ENCODE assay signal across 8 cellular contexts in genomic region chr7:149144436-149144922, GRCh38. TPM values are rescaled to one million over a fixed set of nuclear protein-coding genes. Genes with fewer than 3 reads are reported as not detected.
DNase-seq lines count a peak whose midpoint lies in the region; ATAC-seq and TF ChIP-seq lines count a peak whose summit lies in the region.
"Not testable (repeated sequence)": the region's sequence is repeated elsewhere in the genome, so short reads cannot be mapped to it uniquely, and the experiment has no call there.

No MANE protein-coding gene starts in this region.

- H3K27me3 Mint-ChIP-seq in mesothelial cell of epicardium (ENCODE audit: low read depth) = not testable (repeated sequence)

- H3K4me2 ChIP-seq in Loucy (ENCODE audit: low read depth, low read length, poor library complexity, severe bottlenecking) = peak overlapping the region; percentile 68

- H2AFZ ChIP-seq in Loucy (ENCODE audit: low read length) = not testable (repeated sequence)

- H3K4me1 ChIP-seq in Loucy (ENCODE audit: insufficient read depth, low read length, poor library complexity, severe bottlenecking) (peaks cover 18% of the 10 kb centered on the region), RWPE2 (ENCODE audit: insufficient read depth, poor library complexity, severe bottlenecking) (peaks cover 24% of the 10 kb centered on the region), stomach (peaks cover 6 to 43% (median 26%) of the 10 kb centered on the region in 4 donors)
- H3K4me1 ChIP-seq in breast epithelium, foreskin keratinocyte: not testable (repeated sequence)

- not testable (repeated sequence) for H3K36me3 ChIP-seq in H7 (replicated peaks; ENCODE audit: control insufficient read depth, insufficient read depth, low read length); Loucy (ENCODE audit: insufficient read depth, low read length); RWPE2 (ENCODE audit: low read depth); breast epithelium; stomach

- not testable (repeated sequence) for TF ChIP-seq EP300 in stomach (IDR thresholded peaks at IDR 0.05)

- H3K36me3 Mint-ChIP-seq in mesothelial cell of epicardium = not testable (repeated sequence)

- ATAC-seq in RWPE2 (ENCODE audit: low read depth) (peak; percentile 34), foreskin keratinocyte (peak; percentile 46)

- not testable (repeated sequence) for H3K9me3 ChIP-seq in Loucy (ENCODE audit: insufficient read depth, low read depth, low read length); RWPE2 (ENCODE audit: severe bottlenecking); breast epithelium; stomach

- not testable (repeated sequence) for H3K9ac ChIP-seq in Loucy (ENCODE audit: low read depth, low read length, poor library complexity, severe bottlenecking)

- not testable (repeated sequence) for TF ChIP-seq CTCF in Loucy (conservative IDR thresholded peaks at IDR 0.05; ENCODE audit: low read length); RWPE2 (IDR thresholded peaks at IDR 0.05; ENCODE audit: poor library complexity, severe bottlenecking); breast epithelium (IDR thresholded peaks at IDR 0.05); foreskin keratinocyte (conservative IDR thresholded peaks at IDR 0.05); mesothelial cell of epicardium (IDR thresholded peaks at IDR 0.05; ENCODE audit: unreplicated experiment); stomach (IDR thresholded peaks at IDR 0.05)

- TF ChIP-seq POLR2A in breast epithelium (IDR thresholded peaks at IDR 0.05); stomach (IDR thresholded peaks at IDR 0.05): not testable (repeated sequence)

- H3K27ac ChIP-seq in RWPE2 (ENCODE audit: poor library complexity, severe bottlenecking) (peak overlapping the region; percentile 84), breast epithelium (peak overlapping the region; percentile 70 to 72), foreskin keratinocyte (peak overlapping the region; percentile 43), stomach (peak overlapping the region in 4 of 5 donors; percentile 26 to 59 (median 37))

- peaks cover 39% of the 10 kb centered on the region for H3K4me1 Mint-ChIP-seq in mesothelial cell of epicardium

- not testable (repeated sequence) for H3F3A ChIP-seq in Loucy (ENCODE audit: low read depth)

- H3K27ac Mint-ChIP-seq in mesothelial cell of epicardium = peak overlapping the region; percentile 95

- WGBS in stomach, 5 donors = 61 to 80% (median 71%) methylated on average over 14 of the region's 14 CpGs

- not testable (repeated sequence) for H3K9me2 ChIP-seq in Loucy (replicated peaks; ENCODE audit: low read depth, low read length)

- H4K20me1 ChIP-seq in Loucy (ENCODE audit: insufficient read depth, low read length, poor library complexity, severe bottlenecking) = peaks cover 13% of the 10 kb centered on the region

- H3K4me3 ChIP-seq in H7 (ENCODE audit: insufficient read depth, low read depth, low read length); Loucy (ENCODE audit: low read length, poor library complexity, severe bottlenecking); breast epithelium; stomach: not testable (repeated sequence)
- H3K4me3 ChIP-seq in RWPE2 (ENCODE audit: severe bottlenecking) = peak overlapping the region; percentile 5

- H3K27me3 ChIP-seq in H7 (ENCODE audit: control insufficient read depth, insufficient read depth, low read length); Loucy (ENCODE audit: insufficient read depth, low read length, poor library complexity, severe bottlenecking); RWPE2 (ENCODE audit: insufficient read depth, poor library complexity, severe bottlenecking); breast epithelium; foreskin keratinocyte; stomach: not testable (repeated sequence)

- peaks cover 37% of the 10 kb centered on the region for H3K79me2 ChIP-seq in Loucy (ENCODE audit: insufficient read depth, low read length)

- intact Hi-C loops in breast epithelium (cut with DNase I; ENCODE audit: low total_unique reads); stomach (cut with DNase I; ENCODE audit: low total_unique reads): not testable (repeated sequence)

- H3K9me3 Mint-ChIP-seq in mesothelial cell of epicardium = not testable (repeated sequence)

- DNase-seq in A172 (ENCODE audit: low spot score) (peak; percentile 28), H7 (peak; percentile 22)
- not testable (repeated sequence) for DNase-seq in RWPE2 (ENCODE audit: low spot score); breast epithelium (ENCODE audit: low spot score in 2 of 2); foreskin keratinocyte; mesothelial cell of epicardium (ENCODE audit: low spot score in 2 of 2, unreplicated experiment in 2 of 2); stomach

- H3K4me3 Mint-ChIP-seq in mesothelial cell of epicardium = peak overlapping the region; percentile 33

RNA-seq across cellular contexts. Expression of gene ZNF398, which starts 2.8 kb away (rescaled TPM):
- 7.3 and 9.2 TPM in 2 replicates for total RNA-seq in A172 (2014; rRNA removed; shearing (Covaris generic))
- total RNA-seq in H7 (2014; rRNA removed; shearing (Covaris generic)) = 43.0 and 55.2 TPM in 2 replicates
- 10 to 100 TPM; 17.3 to 25.9 (median 22.9) TPM for total RNA-seq in breast epithelium
- total RNA-seq in foreskin keratinocyte = 15.4 and 15.7 TPM in 2 replicates
- polyA plus RNA-seq in foreskin keratinocyte = 4.0 and 4.2 TPM in 2 replicates
- 20.0 to 21.9 TPM (median 20.6 TPM) in 3 replicates for total RNA-seq in mesothelial cell of epicardium
- 10 to 100 TPM; 11.7 to 55.4 (median 13.9) TPM for total RNA-seq in stomach
- polyA plus RNA-seq in stomach = 1 to 10 TPM; 2.1 to 3.7 (median 2.5) TPM

RNA-seq across cellular contexts. Expression of gene ZNF425, which starts 18.4 kb away (rescaled TPM):
- total RNA-seq in A172 (2014; rRNA removed; shearing (Covaris generic)) = 1.9 and 2.7 TPM in 2 replicates
- 3.0 and 4.6 TPM in 2 replicates for total RNA-seq in H7 (2014; rRNA removed; shearing (Covaris generic))
- total RNA-seq in breast epithelium (1 to 10 TPM; 2.1 to 4.7 (median 2.6) TPM), foreskin keratinocyte (1.7 and 3.0 TPM in 2 replicates), mesothelial cell of epicardium (7.0 to 7.3 TPM (median 7.2 TPM) in 3 replicates), stomach (1 to 10 TPM in 2 of 5 donors, under 1 TPM in 2, not detected in 1; under 0.01 to 6.1 (median 1.6) TPM)
- polyA plus RNA-seq in foreskin keratinocyte (0.95 and 1.1 TPM in 2 replicates), stomach (1 to 10 TPM in 2 of 3 donors, under 1 TPM in 1; 0.93 to 1.4 (median 1.2) TPM)

RNA-seq across cellular contexts. Expression of gene ZNF282, which starts 50.9 kb away (rescaled TPM):
- total RNA-seq in A172 (2014; rRNA removed; shearing (Covaris generic)) = 18.0 and 19.1 TPM in 2 replicates
- 32.8 and 34.1 TPM in 2 replicates for total RNA-seq in H7 (2014; rRNA removed; shearing (Covaris generic))
- total RNA-seq in breast epithelium (10 to 100 TPM; 13.0 to 19.2 (median 17.4) TPM), foreskin keratinocyte (25.4 and 30.7 TPM in 2 replicates), mesothelial cell of epicardium (40.4 to 47.0 TPM (median 42.6 TPM) in 3 replicates), stomach (10 to 100 TPM; 12.6 to 86.0 (median 18.9) TPM)
- polyA plus RNA-seq in foreskin keratinocyte (19.2 and 20.9 TPM in 2 replicates), stomach (1 to 10 TPM; 8.4 to 9.9 (median 8.6) TPM)

RNA-seq across cellular contexts. Expression of gene ZNF786, which starts 54.0 kb away (rescaled TPM):
- total RNA-seq in A172 (2014; rRNA removed; shearing (Covaris generic)) = 3.4 and 5.8 TPM in 2 replicates
- 6.4 and 7.5 TPM in 2 replicates for total RNA-seq in H7 (2014; rRNA removed; shearing (Covaris generic))
- total RNA-seq in breast epithelium (10 to 100 TPM in 1 of 3 donors, 1 to 10 TPM in 2; 2.7 to 13.2 (median 6.2) TPM), foreskin keratinocyte (5.5 and 5.6 TPM in 2 replicates), mesothelial cell of epicardium (10.9 to 12.1 TPM (median 11.0 TPM) in 3 replicates), stomach (10 to 100 TPM in 1 of 5 donors, 1 to 10 TPM in 4; 1.3 to 23.5 (median 8.2) TPM)
- polyA plus RNA-seq in foreskin keratinocyte (2.8 TPM in 2 replicates), stomach (1 to 10 TPM; 1.6 to 2.6 (median 2.3) TPM)
